In genomic region chr6:165701005-165701404, GRCh38 we compare ENCODE assay signal across 21 cellular contexts. TPM values are rescaled to one million over a fixed set of nuclear protein-coding genes. Genes with fewer than 3 reads are reported as not detected.
"Had no signal": no experiment of that assay in that cellular context is flagged by ENCODE, and none has a peak within 500 bp of the region (broad histone marks: within the 10 kb centered on the region; RNA-seq: fewer than 3 reads in every experiment).

No MANE protein-coding gene starts in this region.

- H3K27me3 ChIP-seq: ascending aorta, colonic mucosa, thyroid gland had no signal

- H3K4me1 Mint-ChIP-seq: activated CD4-positive, alpha-beta T cell treated with anti-CD3 and anti-CD28 coated beads, Interleukin-2, amount 10 ng/mL, durations not matched to agents 24 days and 14 days; endodermal cell had no signal

- H3K4me1 ChIP-seq: colonic mucosa had no signal

- ATAC-seq: activated CD8-positive, alpha-beta T cell treated with anti-CD3 and anti-CD28 coated beads for 36 hours; left colon had no signal

- H3K27ac ChIP-seq: ascending aorta, colonic mucosa, epithelial cell of prostate, thyroid gland had no signal

- DNase-seq: activated CD4-positive, alpha-beta T cell treated with anti-CD3 and anti-CD28 coated beads, Interleukin-2, amount 10 ng/mL, durations not matched to agents 24 days and 14 days; activated CD8-positive, alpha-beta T cell treated with anti-CD3 and anti-CD28 coated beads for 36 hours; activated naive CD4-positive, alpha-beta T cell treated with anti-CD3 and anti-CD28 coated beads for 36 hours; activated T-cell treated with anti-CD3 and anti-CD28 coated beads, Interleukin-2, amount 50 U/mL, for 1 hour; colonic mucosa; endodermal cell; hippocampal formation; left colon; occipital lobe; posterior cingulate gyrus; stimulated activated CD4-positive, alpha-beta T cell treated with anti-CD3 and anti-CD28 coated beads, Interleukin-12 subunit alpha, Interleukin-12 subunit beta, amount 100 ng/mL, for 4 hours; stimulated activated CD4-positive, alpha-beta T cell treated with anti-CD3 and anti-CD28 coated beads, Interleukin-1b, Interleukin-23, amount 100 ng/mL, for 48 hours; stimulated activated CD8-positive, alpha-beta memory T cell treated with anti-CD3 and anti-CD28 coated beads, Interleukin-4, amount 100 ng/mL, for 48 hours; stimulated activated naive CD4-positive, alpha-beta T cell; thyroid gland had no signal

- H3K4me3 Mint-ChIP-seq: activated CD4-positive, alpha-beta T cell treated with anti-CD3 and anti-CD28 coated beads, Interleukin-2, amount 10 ng/mL, durations not matched to agents 24 days and 14 days; activated CD8-positive, alpha-beta T cell treated with anti-CD3 and anti-CD28 coated beads for 36 hours; activated naive CD4-positive, alpha-beta T cell treated with anti-CD3 and anti-CD28 coated beads for 36 hours; endodermal cell; mesothelial cell of epicardium; T-helper 1 cell treated with Interleukin-12 subunit alpha and Interleukin-12 subunit beta and Interleukin-4 antibody, amounts not matched to agents 30 μg/mL and 1 μg/mL, for 36 hours had no signal

- H3K9me3 Mint-ChIP-seq: activated CD4-positive, alpha-beta T cell treated with anti-CD3 and anti-CD28 coated beads, Interleukin-2, amount 10 ng/mL, durations not matched to agents 24 days and 14 days; T-helper 1 cell treated with Interleukin-12 subunit alpha and Interleukin-12 subunit beta and Interleukin-4 antibody, amounts not matched to agents 30 μg/mL and 1 μg/mL, for 36 hours had no signal

- H3K27ac Mint-ChIP-seq: activated CD4-positive, alpha-beta T cell treated with anti-CD3 and anti-CD28 coated beads, Interleukin-2, amount 10 ng/mL, durations not matched to agents 24 days and 14 days; activated CD8-positive, alpha-beta T cell treated with anti-CD3 and anti-CD28 coated beads for 36 hours; activated naive CD4-positive, alpha-beta T cell treated with anti-CD3 and anti-CD28 coated beads for 36 hours; endodermal cell; mesothelial cell of epicardium; T-helper 1 cell treated with Interleukin-12 subunit alpha and Interleukin-12 subunit beta and Interleukin-4 antibody, amounts not matched to agents 30 μg/mL and 1 μg/mL, for 36 hours had no signal

- H3K9me3 ChIP-seq: ascending aorta, colonic mucosa, thyroid gland had no signal

- H3K36me3 Mint-ChIP-seq: mesothelial cell of epicardium had no signal

- FAIRE-seq: islet of Langerhans had no signal

- H3K27me3 Mint-ChIP-seq: activated CD4-positive, alpha-beta T cell treated with anti-CD3 and anti-CD28 coated beads, Interleukin-2, amount 10 ng/mL, durations not matched to agents 24 days and 14 days had no signal

- H3K36me3 ChIP-seq: ascending aorta, colonic mucosa, thyroid gland had no signal

- H3K4me3 ChIP-seq: ascending aorta, colonic mucosa, lung, thyroid gland had no signal

RNA-seq across cellular contexts. Expression of gene PDE10A, which starts 38.0 kb away (rescaled TPM):
- total RNA-seq: activated CD4-positive, alpha-beta T cell treated with anti-CD3 and anti-CD28 coated beads, Interleukin-2, amount 10 ng/mL, durations not matched to agents 24 days and 14 days; activated CD8-positive, alpha-beta T cell treated with anti-CD3 and anti-CD28 coated beads for 36 hours; activated naive CD4-positive, alpha-beta T cell treated with anti-CD3 and anti-CD28 coated beads for 36 hours had no signal
